5 cellular contexts compared by ENCODE assay signal in the genomic region with DNA sequence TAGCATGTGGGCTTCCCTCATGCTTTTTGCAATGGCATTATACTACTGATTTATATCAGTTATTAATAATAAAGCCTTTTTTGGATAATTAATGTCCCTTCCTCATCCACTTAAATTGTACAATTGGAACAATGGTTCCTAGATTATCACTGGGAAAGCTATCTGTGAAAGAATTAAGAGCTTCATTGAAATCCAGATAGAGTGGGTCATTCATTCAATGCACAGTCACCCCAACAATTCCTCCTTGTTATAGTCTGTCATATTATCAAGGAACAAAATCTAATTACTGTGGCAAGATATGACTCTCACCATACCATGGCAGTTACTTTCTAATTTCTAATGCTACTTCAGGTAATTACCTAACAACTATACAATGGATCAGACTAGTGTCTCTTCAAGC.
"Had no signal": no experiment of that assay in that cellular context is flagged by ENCODE, and none has a peak within 500 bp of the region (broad histone marks: within the 10 kb centered on the region; RNA-seq: fewer than 3 reads in every experiment).

No MANE protein-coding gene starts in this region.

- ATAC-seq: GM23338, K562 had no signal

- H3K9me3 Mint-ChIP-seq: GM23338 had no signal

- H3K4me3 Mint-ChIP-seq: GM23338, H9 had no signal

- DNase-seq: H9, HCEC 1CT, IMR-90 had no signal

- H3K27ac Mint-ChIP-seq: GM23338 had no signal
